29 cellular contexts compared by ENCODE assay signal in genomic region chr2:58981237-58981636, GRCh38.
"Had no signal": no experiment of that assay in that cellular context is flagged by ENCODE, and none has a peak within 500 bp of the region (broad histone marks: within the 10 kb centered on the region; RNA-seq: fewer than 3 reads in every experiment).

No MANE protein-coding gene starts in this region.

- H3K27ac ChIP-seq: stomach, suprapubic skin, testis, thoracic aorta, thyroid gland, tibial artery, tibial nerve, transverse colon, upper lobe of left lung, upper lobe of right lung, uterus, vagina had no signal

- H3K36me3 ChIP-seq: stomach, suprapubic skin, thoracic aorta, thyroid gland, tibial artery, tibial nerve, transverse colon, upper lobe of left lung, upper lobe of right lung, uterus, vagina had no signal

- H3K4me1 Mint-ChIP-seq: stimulated activated effector memory CD8-positive, alpha-beta T cell treated with anti-CD3 and anti-CD28 coated beads, Interleukin-12 subunit alpha, Interleukin-12 subunit beta, amount 100 ng/mL, for 72 hours; stimulated activated memory B cell treated with anti-CD40 and anti-IgM and Interleukin-4, amounts not matched to agents 10 μg/mL and 1 μg/mL and 100 μg/mL, for 72 hours; stimulated activated naive B cell treated with anti-CD40 and anti-IgM and Interleukin-4, amounts not matched to agents 10 μg/mL and 1 μg/mL and 100 μg/mL, for 72 hours; stimulated activated naive CD8-positive, alpha-beta T cell treated with anti-CD3 and anti-CD28 coated beads, Interleukin-15, amount 100 ng/mL, for 72 hours had no signal

- H3K27me3 Mint-ChIP-seq: type B pancreatic cell had no signal

- H3K4me3 ChIP-seq: stomach, suprapubic skin, testis, thoracic aorta, thyroid gland, tibial artery, tibial nerve, transverse colon, upper lobe of left lung, upper lobe of right lung, uterus, vagina had no signal

- ATAC-seq: stimulated activated effector memory CD8-positive, alpha-beta T cell treated with anti-CD3 and anti-CD28 coated beads, Interleukin-12 subunit alpha, Interleukin-12 subunit beta, amount 100 ng/mL, for 72 hours; stimulated activated memory B cell treated with anti-CD40 and anti-IgM and Interleukin-4, amounts not matched to agents 10 μg/mL and 1 μg/mL and 100 μg/mL, for 72 hours; stimulated activated naive B cell treated with anti-CD40 and anti-IgM and Interleukin-4, amounts not matched to agents 10 μg/mL and 1 μg/mL and 100 μg/mL, for 72 hours; stimulated activated naive CD8-positive, alpha-beta T cell treated with anti-CD3 and anti-CD28 coated beads, Interleukin-15, amount 100 ng/mL, for 72 hours; stimulated activated naive CD8-positive, alpha-beta T cell treated with anti-CD3 and anti-CD28 coated beads, Interleukin-15, Interleukin-2, amounts not matched to agents 100 U/mL and 50 U/mL, for 24 hours; upper lobe of right lung had no signal

- H3K9me3 Mint-ChIP-seq: stimulated activated memory B cell treated with anti-CD40 and anti-IgM and Interleukin-4, amounts not matched to agents 10 μg/mL and 1 μg/mL and 100 μg/mL, for 72 hours; stimulated activated naive B cell treated with anti-CD40 and anti-IgM and Interleukin-4, amounts not matched to agents 10 μg/mL and 1 μg/mL and 100 μg/mL, for 72 hours; stimulated activated naive CD8-positive, alpha-beta T cell treated with anti-CD3 and anti-CD28 coated beads, Interleukin-15, amount 100 ng/mL, for 72 hours; stimulated activated naive CD8-positive, alpha-beta T cell treated with anti-CD3 and anti-CD28 coated beads, Interleukin-15, Interleukin-2, amounts not matched to agents 100 ng/mL and 50 ng/mL, for 24 hours; type B pancreatic cell had no signal

- H3K36me3 Mint-ChIP-seq: stimulated activated effector memory CD8-positive, alpha-beta T cell treated with anti-CD3 and anti-CD28 coated beads, Interleukin-12 subunit alpha, Interleukin-12 subunit beta, amount 100 ng/mL, for 72 hours; stimulated activated memory B cell treated with anti-CD40 and anti-IgM and Interleukin-4, amounts not matched to agents 10 μg/mL and 1 μg/mL and 100 μg/mL, for 72 hours; stimulated activated naive B cell treated with anti-CD40 and anti-IgM and Interleukin-4, amounts not matched to agents 10 μg/mL and 1 μg/mL and 100 μg/mL, for 72 hours; type B pancreatic cell had no signal

- DNase-seq: stimulated activated CD4-positive, alpha-beta T cell treated with anti-CD3 and anti-CD28 coated beads, Interleukin-2, amount 100 ng/mL, for 48 hours; stimulated activated CD4-positive, alpha-beta T cell treated with anti-CD3 and anti-CD28 coated beads, Interleukin-4, amount 100 ng/mL, for 1 hour; stimulated activated CD4-positive, alpha-beta T cell treated with anti-CD3 and anti-CD28 coated beads, Interleukin-4, amount 100 ng/mL, for 24 hours; stimulated activated CD4-positive, alpha-beta T cell treated with anti-CD3 and anti-CD28 coated beads, Interleukin-4, amount 100 ng/mL, for 4 hours; stimulated activated CD8-positive, alpha-beta memory T cell treated with anti-CD3 and anti-CD28 coated beads, Interleukin-4, amount 100 ng/mL, for 48 hours; stimulated activated naive B cell treated with anti-CD40 and anti-IgM and Interleukin-4, amounts not matched to agents 10 μg/mL and 1 μg/mL and 100 μg/mL, for 72 hours; stimulated activated naive CD4-positive, alpha-beta T cell; stimulated activated naive CD4-positive, alpha-beta T cell treated with Interleukin-2 at 50 U/mL for 16 hours; stimulated activated naive CD8-positive, alpha-beta T cell treated with anti-CD3 and anti-CD28 coated beads, Interleukin-15, amount 100 ng/mL, for 72 hours; stimulated activated naive CD8-positive, alpha-beta T cell treated with anti-CD3 and anti-CD28 coated beads, Interleukin-15, Interleukin-2, amounts not matched to agents 100 U/mL and 50 U/mL, for 24 hours; stomach; substantia nigra; testis; thyroid gland; tibial artery; transverse colon; trophoblast cell; upper lobe of left lung; upper lobe of right lung; uterus had no signal

- H3K27ac Mint-ChIP-seq: stimulated activated effector memory CD8-positive, alpha-beta T cell treated with anti-CD3 and anti-CD28 coated beads, Interleukin-12 subunit alpha, Interleukin-12 subunit beta, amount 100 ng/mL, for 72 hours; stimulated activated memory B cell treated with anti-CD40 and anti-IgM and Interleukin-4, amounts not matched to agents 10 μg/mL and 1 μg/mL and 100 μg/mL, for 72 hours; stimulated activated naive B cell treated with anti-CD40 and anti-IgM and Interleukin-4, amounts not matched to agents 10 μg/mL and 1 μg/mL and 100 μg/mL, for 72 hours; stimulated activated naive CD8-positive, alpha-beta T cell treated with anti-CD3 and anti-CD28 coated beads, Interleukin-15, amount 100 ng/mL, for 72 hours; stimulated activated naive CD8-positive, alpha-beta T cell treated with anti-CD3 and anti-CD28 coated beads, Interleukin-15, Interleukin-2, amounts not matched to agents 100 ng/mL and 50 ng/mL, for 24 hours; type B pancreatic cell had no signal

- H3K9me3 ChIP-seq: stomach, suprapubic skin, testis, thoracic aorta, thyroid gland, tibial artery, tibial nerve, transverse colon, upper lobe of left lung, upper lobe of right lung, uterus, vagina had no signal

- H3K27me3 ChIP-seq: stomach, testis, thyroid gland, tibial artery, tibial nerve, transverse colon, upper lobe of left lung, uterus, vagina had no signal

- H3K4me3 Mint-ChIP-seq: stimulated activated effector memory CD8-positive, alpha-beta T cell treated with anti-CD3 and anti-CD28 coated beads, Interleukin-12 subunit alpha, Interleukin-12 subunit beta, amount 100 ng/mL, for 72 hours; stimulated activated memory B cell treated with anti-CD40 and anti-IgM and Interleukin-4, amounts not matched to agents 10 μg/mL and 1 μg/mL and 100 μg/mL, for 72 hours; stimulated activated naive B cell treated with anti-CD40 and anti-IgM and Interleukin-4, amounts not matched to agents 10 μg/mL and 1 μg/mL and 100 μg/mL, for 72 hours; stimulated activated naive CD8-positive, alpha-beta T cell treated with anti-CD3 and anti-CD28 coated beads, Interleukin-15, amount 100 ng/mL, for 72 hours; stimulated activated naive CD8-positive, alpha-beta T cell treated with anti-CD3 and anti-CD28 coated beads, Interleukin-15, Interleukin-2, amounts not matched to agents 100 ng/mL and 50 ng/mL, for 24 hours; type B pancreatic cell had no signal

- H3K4me1 ChIP-seq: stomach, suprapubic skin, testis, tibial artery, transverse colon, upper lobe of left lung, upper lobe of right lung, uterus, vagina had no signal

- FAIRE-seq: urothelium cell line had no signal
